ENCODE assay signal across 11 cellular contexts in genomic region chr9:94866770-94867169, GRCh38.
A peak's percentile ranks its signal among the peaks of the same experiment; 100 is the strongest.
DNase-seq lines count a peak whose midpoint lies in the region; ATAC-seq and TF ChIP-seq lines count a peak whose summit lies in the region.
"Had no signal": no experiment of that assay in that cellular context is flagged by ENCODE, and none has a peak within 500 bp of the region (broad histone marks: within the 10 kb centered on the region; RNA-seq: fewer than 3 reads in every experiment).

No MANE protein-coding gene starts in this region.

- no peak overlapping the region for H3K9ac ChIP-seq in fibroblast of lung (ENCODE audit: insufficient read depth, low read length)
- H3K9ac ChIP-seq: BLaER1 had no signal

- no peak for TF ChIP-seq POLR2A in prostate gland (IDR thresholded peaks at IDR 0.05)

- H3K79me2 ChIP-seq in fibroblast of lung (ENCODE audit: control insufficient read depth, insufficient read depth, low read length) = no peaks in the 10 kb centered on the region

- ATAC-seq in HG03108 (IDR thresholded peaks at IDR 0.05; ENCODE audit: unreplicated experiment) = no peak

- H3K4me3 ChIP-seq in BE2C (ENCODE audit: low read depth, low read length) (peak overlapping the region; percentile 28), SJCRH30 (no peak overlapping the region), fibroblast of lung (replicated peaks in 1 of 4; ENCODE audit: control extremely low read depth in 1 of 4, insufficient read depth in 1 of 4, low read depth in 3 of 4, low read length in 4 of 4) (no peak overlapping the region), prostate gland (no peak overlapping the region)
- H3K4me3 ChIP-seq: BLaER1 had no signal

- H3K27me3 ChIP-seq in BE2C (no peaks in the 10 kb centered on the region), SJCRH30 (no peaks in the 10 kb centered on the region), fibroblast of lung (ENCODE audit: control insufficient read depth, insufficient read depth, low read length) (no peaks in the 10 kb centered on the region), prostate gland (replicated peaks; ENCODE audit: insufficient read depth) (no peaks in the 10 kb centered on the region)
- H3K27me3 ChIP-seq: BLaER1 had no signal

- H2AFZ ChIP-seq in fibroblast of lung (ENCODE audit: low read length) = no peak overlapping the region

- H3K27ac ChIP-seq in SJCRH30 (peak overlapping the region; percentile 96), fibroblast of lung (ENCODE audit: insufficient read depth, low read length) (peak overlapping the region; percentile 83), prostate gland (peak overlapping the region; percentile 79 to 83)

- H4K20me1 ChIP-seq in fibroblast of lung (ENCODE audit: control insufficient read depth, extremely low read depth, insufficient read depth, low read length) = no peaks in the 10 kb centered on the region
- H4K20me1 ChIP-seq: BLaER1 had no signal

- TF ChIP-seq CTCF in BE2C (IDR thresholded peaks at IDR 0.05; ENCODE audit: low read depth, low read length) (no peak), fibroblast of lung (conservative IDR thresholded peaks at IDR 0.05 in 1 of 2, IDR thresholded peaks at IDR 0.05 in 1 of 2; ENCODE audit: low read depth in 1 of 2, low read length in 2 of 2) (no peak), prostate gland (IDR thresholded peaks at IDR 0.05) (no peak)

- H3K4me1 ChIP-seq in BE2C (peaks cover 64% of the 10 kb centered on the region), SJCRH30 (peaks cover 79% of the 10 kb centered on the region), fibroblast of lung (ENCODE audit: control insufficient read depth, extremely low read depth, insufficient read depth, low read length) (peaks cover 41% of the 10 kb centered on the region), prostate gland (replicated peaks) (no peaks in the 10 kb centered on the region)

- intact Hi-C loops in prostate gland (cut with DNase I) = loop anchor here (2.0 to 5.0 kb wide), 3 partner anchors 39 to 136 kb away; no protein-coding TSS in a partner anchor

- H3K9me3 ChIP-seq in BE2C = no peaks in the 10 kb centered on the region
- no peaks in the 10 kb centered on the region for H3K9me3 ChIP-seq in SJCRH30 (replicated peaks)
- H3K9me3 ChIP-seq in fibroblast of lung (ENCODE audit: control insufficient read depth, insufficient read depth, low read depth, low read length) = no peaks in the 10 kb centered on the region
- no peaks in the 10 kb centered on the region for H3K9me3 ChIP-seq in prostate gland

- DNase-seq in BE2C (no peak), SJCRH30 (no peak), fibroblast of lung (ENCODE audit: low read depth in 2 of 2) (peak in 1 of 2 donors; percentile 29), prostate gland (ENCODE audit: low spot score) (no peak), SHP77 (lab: John Stamatoyannopoulos, UW) (no peak), C1 segment of cervical spinal cord (lab: John Stamatoyannopoulos, UW) (no peak)
- no peak for DNase-seq in stimulated activated CD4-positive, alpha-beta T cell treated with anti-CD3 and anti-CD28 coated beads, Interleukin-4, amount 100 ng/mL, for 4 hours
- DNase-seq: activated CD8-positive, alpha-beta memory T cell treated with anti-CD3 and anti-CD28 coated beads for 24 hours; stimulated activated CD4-positive, alpha-beta T cell treated with anti-CD3 and anti-CD28 coated beads, Interleukin-4, amount 100 ng/mL, for 1 hour had no signal

- no peaks in the 10 kb centered on the region for H3K36me3 ChIP-seq in BE2C
- no peaks in the 10 kb centered on the region for H3K36me3 ChIP-seq in SJCRH30
- no peaks in the 10 kb centered on the region for H3K36me3 ChIP-seq in fibroblast of lung (ENCODE audit: control insufficient read depth, insufficient read depth, low read length)
- H3K36me3 ChIP-seq in prostate gland = no peaks in the 10 kb centered on the region
- H3K36me3 ChIP-seq: BLaER1 had no signal

- peak overlapping the region; percentile 72 for H3K4me2 ChIP-seq in fibroblast of lung (ENCODE audit: extremely low read depth, insufficient read depth, low read length)
